Comparison of ENCODE assay signal across 27 cellular contexts in genomic region chr10:29709484-29710002, GRCh38.
"Had no signal": no experiment of that assay in that cellular context is flagged by ENCODE, and none has a peak within 500 bp of the region (broad histone marks: within the 10 kb centered on the region; RNA-seq: fewer than 3 reads in every experiment).

No MANE protein-coding gene starts in this region.

- H3K27ac ChIP-seq: breast epithelium, coronary artery, left ventricle myocardium inferior, upper lobe of right lung, VCaP had no signal

- H3K36me3 ChIP-seq: breast epithelium, left ventricle myocardium inferior, upper lobe of right lung had no signal

- H3K4me3 Mint-ChIP-seq: activated naive CD8-positive, alpha-beta T cell; activated T-cell treated with anti-CD3 and anti-CD28 coated beads, Interleukin-2, amount 50 U/mL, for 4 hours; immature natural killer cell; natural killer cell treated with Interleukin-12 subunit alpha and Interleukin-12 subunit beta and Interleukin-15 and Interleukin-18, amount 100 ng/mL, for 72 hours; T-cell; T-helper 2 cell treated with Interferon-gamma antibody and Interleukin-4, amounts not matched to agents 5 μg/mL and 100 μg/mL, for 36 hours had no signal

- H3K4me3 ChIP-seq: breast epithelium, coronary artery, left ventricle myocardium inferior, smooth muscle cell, thoracic aorta, upper lobe of right lung had no signal

- ATAC-seq: activated T-cell treated with anti-CD3 and anti-CD28 coated beads, Interleukin-2, amount 50 U/mL, for 4 hours; natural killer cell treated with Interleukin-12 subunit alpha and Interleukin-12 subunit beta and Interleukin-15 and Interleukin-18, amount 100 ng/mL, for 72 hours; sciatic nerve; T-cell; upper lobe of right lung had no signal

- H3K27ac Mint-ChIP-seq: activated naive CD8-positive, alpha-beta T cell; activated T-helper 2 cell treated with anti-CD3 and anti-CD28 coated beads, Interferon-gamma antibody, Interleukin-2, Interleukin-4, amounts not matched to agents 10 μg/mL and 5 μg/mL and 100 μg/mL, durations not matched to agents 14 hours and 24 hours and 36 hours; natural killer cell treated with Interleukin-12 subunit alpha and Interleukin-12 subunit beta and Interleukin-15 and Interleukin-18, amount 100 ng/mL, for 72 hours; T-cell; T-helper 2 cell treated with Interferon-gamma antibody and Interleukin-4, amounts not matched to agents 5 μg/mL and 100 μg/mL, for 36 hours had no signal

- H3K36me3 Mint-ChIP-seq: natural killer cell treated with Interleukin-12 subunit alpha and Interleukin-12 subunit beta and Interleukin-15 and Interleukin-18, amount 100 ng/mL, for 72 hours had no signal

- H3K27me3 ChIP-seq: breast epithelium, upper lobe of right lung had no signal

- H3K9me3 ChIP-seq: breast epithelium, left ventricle myocardium inferior, thoracic aorta, upper lobe of right lung had no signal

- H3K4me1 ChIP-seq: breast epithelium, upper lobe of right lung had no signal

- DNase-seq: activated CD4-positive, alpha-beta T cell treated with anti-CD3 and anti-CD28 coated beads, Interleukin-2, amount 50 U/mL, for 1 hour; activated CD4-positive, CD25-positive, alpha-beta regulatory T cell treated with anti-CD3 and anti-CD28 coated beads, Interleukin-2, amount 50 U/mL, for 72 hours; activated CD8-positive, alpha-beta memory T cell treated with anti-CD3 and anti-CD28 coated beads for 24 hours; activated CD8-positive, alpha-beta memory T cell treated with anti-CD3 and anti-CD28 coated beads, Interleukin-2, amount 50 U/mL, for 4 hours; activated naive CD4-positive, alpha-beta T cell; activated T-cell treated with anti-CD3 and anti-CD28 coated beads, Interleukin-2, amount 50 U/mL, for 4 hours; cerebellar nuclear complex; immature natural killer cell; kidney glomerular epithelial cell; left ventricle myocardium inferior; mammary epithelial cell; midbrain; nucleus accumbens; stimulated activated CD4-positive, alpha-beta T cell treated with anti-CD3 and anti-CD28 coated beads, Interleukin-15, amount 100 ng/mL, for 24 hours; stimulated activated naive CD4-positive, alpha-beta T cell treated with Interleukin-2 at 50 U/mL for 16 hours; T-cell; upper lobe of right lung had no signal

- H3K27me3 Mint-ChIP-seq: activated naive CD8-positive, alpha-beta T cell; natural killer cell treated with Interleukin-12 subunit alpha and Interleukin-12 subunit beta and Interleukin-15 and Interleukin-18, amount 100 ng/mL, for 72 hours; T-cell had no signal

- H3K9me3 Mint-ChIP-seq: activated T-helper 2 cell treated with anti-CD3 and anti-CD28 coated beads, Interferon-gamma antibody, Interleukin-2, Interleukin-4, amounts not matched to agents 10 μg/mL and 5 μg/mL and 100 μg/mL, durations not matched to agents 14 hours and 24 hours and 36 hours; immature natural killer cell; natural killer cell treated with Interleukin-12 subunit alpha and Interleukin-12 subunit beta and Interleukin-15 and Interleukin-18, amount 100 ng/mL, for 72 hours had no signal
